Comparison of ENCODE assay signal across 31 cellular contexts in genomic region chr12:40253936-40254335, GRCh38. TPM values are rescaled to one million over a fixed set of nuclear protein-coding genes. Genes with fewer than 3 reads are reported as not detected.
A peak's percentile ranks its signal among the peaks of the same experiment; 100 is the strongest.
DNase-seq lines count a peak whose midpoint lies in the region; ATAC-seq and TF ChIP-seq lines count a peak whose summit lies in the region.
"Had no signal": no experiment of that assay in that cellular context is flagged by ENCODE, and none has a peak within 500 bp of the region (broad histone marks: within the 10 kb centered on the region; RNA-seq: fewer than 3 reads in every experiment).

No MANE protein-coding gene starts in this region.

- H4K91ac ChIP-seq in IMR-90 (ENCODE audit: insufficient read depth, low read depth, low read length), result no peak overlapping the region

- H3K18ac ChIP-seq in IMR-90 (ENCODE audit: low read depth, low read length), result no peak overlapping the region

- H3K4me1 ChIP-seq in IMR-90 (ENCODE audit: control insufficient read depth, insufficient read depth, low read length), result peaks cover 6% of the 10 kb centered on the region; the same call in 1 of the 2 replicates
- H3K4me1 ChIP-seq in endodermal cell (ENCODE audit: control insufficient read depth, insufficient read depth, low read length), result no peaks in the 10 kb centered on the region
- H3K4me1 ChIP-seq: colonic mucosa, Peyer's patch, transverse colon had no signal

- in situ Hi-C loops in IMR-90 (cut with MboI; ENCODE audit: low sequenced_read_pairs), result no loop called here

- POLR2A ChIA-PET in IMR-90 (lab: Charles Lee; ENCODE audit: unreplicated experiment), result no interaction called here

- no peak overlapping the region for H4K8ac ChIP-seq in IMR-90 (ENCODE audit: low read depth in 2 of 2, low read length in 2 of 2)

- no peak overlapping the region for H2BK15ac ChIP-seq in IMR-90 (ENCODE audit: low read depth, low read length)

- intact Hi-C loops in IMR-90 (cut with micrococcal nuclease), result no loop called here

- no peak overlapping the region for H3K56ac ChIP-seq in IMR-90 (ENCODE audit: extremely low read depth, insufficient read depth, low read length)

- no peaks in the 10 kb centered on the region for H3K36me3 Mint-ChIP-seq in endodermal cell (ENCODE audit: low read depth)
- H3K36me3 Mint-ChIP-seq: natural killer cell treated with Interleukin-12 subunit alpha and Interleukin-12 subunit beta and Interleukin-15 and Interleukin-18, amount 100 ng/mL, for 72 hours had no signal

- no peaks in the 10 kb centered on the region for H3K27me3 Mint-ChIP-seq in endodermal cell (ENCODE audit: insufficient read depth)
- H3K27me3 Mint-ChIP-seq: activated CD4-positive, alpha-beta T cell treated with anti-CD3 and anti-CD28 coated beads, Interleukin-2, amount 10 ng/mL, durations not matched to agents 7 days and 5 days; natural killer cell treated with Interleukin-12 subunit alpha and Interleukin-12 subunit beta and Interleukin-15 and Interleukin-18, amount 100 ng/mL, for 72 hours had no signal

- H3K4ac ChIP-seq in IMR-90 (ENCODE audit: low read depth, low read length), result no peak overlapping the region

- H2BK20ac ChIP-seq in IMR-90 (ENCODE audit: low read depth, low read length), result no peak overlapping the region

- TF ChIP-seq CTCF in AG09319 (IDR thresholded peaks at IDR 0.05; ENCODE audit: low read depth, low read length) (no peak), IMR-90 (conservative IDR thresholded peaks at IDR 0.05; ENCODE audit: low read depth, low read length) (no peak), choroid plexus epithelial cell (conservative IDR thresholded peaks at IDR 0.05; ENCODE audit: low read depth, low read length) (no peak), endodermal cell (conservative IDR thresholded peaks at IDR 0.05) (no peak)

- H3K9me3 Mint-ChIP-seq in endodermal cell, result no peaks in the 10 kb centered on the region
- H3K9me3 Mint-ChIP-seq: activated CD4-positive, alpha-beta T cell treated with anti-CD3 and anti-CD28 coated beads, Interleukin-2, amount 10 ng/mL, durations not matched to agents 7 days and 5 days; HFFc6 had no signal

- dilution Hi-C loops in IMR-90 (cut with HindIII; ENCODE audit: low sequenced_read_pairs, unreplicated experiment), result no loop called here

- H4K20me1 ChIP-seq in IMR-90 (ENCODE audit: insufficient read depth, low read length), result no peaks in the 10 kb centered on the region

- BruUV-seq in IMR-90 (replicated peaks; lab: Mats Ljungman, UMichigan), result no TSS peak

- H3K4me3 Mint-ChIP-seq in endodermal cell, result no peak overlapping the region
- H3K4me3 Mint-ChIP-seq: activated CD4-positive, alpha-beta T cell treated with anti-CD3 and anti-CD28 coated beads, Interleukin-2, amount 10 ng/mL, durations not matched to agents 7 days and 5 days; activated T-cell treated with anti-CD3 and anti-CD28 coated beads, Interleukin-2, amount 50 U/mL, for 4 hours; CD14-positive monocyte; HFFc6; natural killer cell treated with Interleukin-12 subunit alpha and Interleukin-12 subunit beta and Interleukin-15 and Interleukin-18, amount 100 ng/mL, for 72 hours had no signal

- no peak overlapping the region for H3K4me2 ChIP-seq in IMR-90 (ENCODE audit: low read depth, low read length)
- H3K4me2 ChIP-seq: smooth muscle cell had no signal

- no peak for TF ChIP-seq RAD21 in IMR-90 (IDR thresholded peaks at IDR 0.05; ENCODE audit: low read length)

- H3K9ac ChIP-seq in IMR-90 (ENCODE audit: low read depth, low read length), result no peak overlapping the region
- H3K9ac ChIP-seq in endodermal cell (ENCODE audit: extremely low read depth, low read length, poor library complexity, severe bottlenecking), result no peak overlapping the region

- no peaks in the 10 kb centered on the region for H3K27me3 ChIP-seq in IMR-90 (ENCODE audit: control insufficient read depth, insufficient read depth, low read length)
- no peaks in the 10 kb centered on the region for H3K27me3 ChIP-seq in endodermal cell (ENCODE audit: control insufficient read depth, insufficient read depth, low read length, poor library complexity, severe bottlenecking)
- H3K27me3 ChIP-seq: colonic mucosa, ovary, Peyer's patch, transverse colon had no signal

- peak overlapping the region; percentile 45 for H2BK5ac ChIP-seq in IMR-90 (ENCODE audit: low read depth, low read length, poor library complexity, severe bottlenecking)

- H3K4me3 ChIP-seq in IMR-90 (ENCODE audit: insufficient read depth, low read depth, low read length) (no peak overlapping the region), choroid plexus epithelial cell (ENCODE audit: low read depth, low read length) (no peak overlapping the region), endodermal cell (ENCODE audit: low read length) (no peak overlapping the region)
- H3K4me3 ChIP-seq: colonic mucosa, GM12878, ovary, Peyer's patch, smooth muscle cell, transverse colon had no signal

- ATAC-seq in IMR-90 (ENCODE audit: low read depth), result no peak
- no peak for ATAC-seq in HG02970 (IDR thresholded peaks at IDR 0.05; ENCODE audit: low FRiP score, unreplicated experiment)
- ATAC-seq: activated T-cell treated with anti-CD3 and anti-CD28 coated beads, Interleukin-2, amount 50 U/mL, for 4 hours; GM12878; HepG2; natural killer cell treated with Interleukin-12 subunit alpha and Interleukin-12 subunit beta and Interleukin-15 and Interleukin-18, amount 100 ng/mL, for 72 hours had no signal

- H2BK120ac ChIP-seq in IMR-90 (ENCODE audit: low read depth, low read length), result 0 out of 2 replicates have a peak overlapping the region, but pooled peaks have one; percentile 3

- TF ChIP-seq POLR2A in IMR-90 (IDR thresholded peaks at IDR 0.05; ENCODE audit: low read depth, low read length), result no peak

- H3K79me1 ChIP-seq in IMR-90 (ENCODE audit: low read depth in 1 of 2, low read length in 2 of 2), result no peaks in the 10 kb centered on the region

- H3K4me1 Mint-ChIP-seq in endodermal cell, result no peaks in the 10 kb centered on the region
- H3K4me1 Mint-ChIP-seq: activated CD4-positive, alpha-beta T cell treated with anti-CD3 and anti-CD28 coated beads, Interleukin-2, amount 10 ng/mL, durations not matched to agents 7 days and 5 days; CD14-positive monocyte had no signal

- H2AK9ac ChIP-seq in IMR-90 (replicated peaks; ENCODE audit: low read depth, low read length, poor library complexity), result no peak overlapping the region

- no peaks in the 10 kb centered on the region for H3K9me1 ChIP-seq in IMR-90 (ENCODE audit: insufficient read depth, low read length)

- no peak overlapping the region for H3K27ac Mint-ChIP-seq in endodermal cell
- H3K27ac Mint-ChIP-seq: activated CD4-positive, alpha-beta T cell treated with anti-CD3 and anti-CD28 coated beads, Interleukin-2, amount 10 ng/mL, durations not matched to agents 7 days and 5 days; CD14-positive monocyte; HFFc6; natural killer cell treated with Interleukin-12 subunit alpha and Interleukin-12 subunit beta and Interleukin-15 and Interleukin-18, amount 100 ng/mL, for 72 hours had no signal

- H3K9me3 ChIP-seq in IMR-90 (ENCODE audit: control insufficient read depth, insufficient read depth, low read length) (no peaks in the 10 kb centered on the region), endodermal cell (ENCODE audit: control insufficient read depth, low read length) (no peaks in the 10 kb centered on the region)
- H3K9me3 ChIP-seq: colonic mucosa, ovary, Peyer's patch, transverse colon had no signal

- DNase-seq in AG09319 (ENCODE audit: extremely low read depth, low read depth) (peak; percentile 41), IMR-90 (peak; percentile 58), choroid plexus epithelial cell (ENCODE audit: low read depth) (peak; percentile 62), iris pigment epithelial cell (ENCODE audit: low read depth) (peak; percentile 78), endodermal cell (no peak), RKO (ENCODE audit: low spot score) (no peak), middle frontal gyrus (ENCODE audit: extremely low spot score, low spot score) (no peak)
- DNase-seq: activated CD4-positive, alpha-beta T cell treated with anti-CD3 and anti-CD28 coated beads, Interleukin-2, amount 10 ng/mL, durations not matched to agents 7 days and 5 days; activated T-cell treated with anti-CD3 and anti-CD28 coated beads, Interleukin-2, amount 50 U/mL, for 4 hours; Calu3; colonic mucosa; DND-41; effector memory CD4-positive, alpha-beta T cell; HFFc6; Kasumi-1; NCI-H1048; NCI-H187; NCI-H2171 treated with DMSO at 0.1 percent for 48 hours; ovary; Peyer's patch; stimulated activated CD4-positive, alpha-beta T cell treated with anti-CD3 and anti-CD28 coated beads, Interleukin-1b, Interleukin-23, amount 100 ng/mL, for 48 hours; SW 1271; T-helper 9 cell; transverse colon; WERI-Rb-1 had no signal

- H3K36me3 ChIP-seq in IMR-90 (ENCODE audit: control insufficient read depth, insufficient read depth, low read length) (no peaks in the 10 kb centered on the region), endodermal cell (ENCODE audit: control insufficient read depth, insufficient read depth, low read length) (no peaks in the 10 kb centered on the region)
- H3K36me3 ChIP-seq: colonic mucosa, ovary, Peyer's patch, transverse colon, WERI-Rb-1 had no signal

- no CpG with 5 or more reads among the region's 1 CpG for WGBS in IMR-90 (ENCODE audit: extremely low coverage in 2 of 2, insufficient read length in 1 of 2), 2 experiments
- WGBS in endodermal cell (ENCODE audit: insufficient coverage in 1 of 2, insufficient read length in 1 of 2), 2 experiments, result no CpG with 5 or more reads among the region's 1 CpG

- no peak overlapping the region for H3K14ac ChIP-seq in IMR-90 (replicated peaks; ENCODE audit: low read depth, low read length)

- H4K5ac ChIP-seq in IMR-90 (ENCODE audit: low read depth, low read length), result no peak overlapping the region

- CTCF ChIA-PET in IMR-90 (lab: Yijun Ruan, JAX), result no interaction called here

- H3K27ac ChIP-seq in IMR-90 (ENCODE audit: insufficient read depth, low read length) (no peak overlapping the region), endodermal cell (ENCODE audit: low read depth, low read length) (no peak overlapping the region)
- H3K27ac ChIP-seq: colonic mucosa, ovary, Peyer's patch, transverse colon, WERI-Rb-1 had no signal

- no peak overlapping the region for H2AK5ac ChIP-seq in IMR-90 (ENCODE audit: low read depth, low read length)

- no peak overlapping the region for H2AFZ ChIP-seq in IMR-90 (replicated peaks; ENCODE audit: low read length, poor library complexity)

- no peak overlapping the region for H3K23ac ChIP-seq in IMR-90 (ENCODE audit: low read depth, low read length)

TF ChIP-seq in IMR-90, 13 proteins besides CTCF, POLR2A, EP300 and RAD21 (continues in another document):
- no peak for TF ChIP-seq MAFK (IDR thresholded peaks at IDR 0.05; ENCODE audit: low read depth, low read length)
- TF ChIP-seq RFX5 (IDR thresholded peaks at IDR 0.05; ENCODE audit: low read depth, low read length), result no peak
- no peak for TF ChIP-seq FOS (IDR thresholded peaks at IDR 0.05; ENCODE audit: low read depth, low read length)

RNA-seq across cellular contexts. Expression of gene LRRK2, which starts 29.1 kb away (rescaled TPM):
- total RNA-seq in IMR-90 (2012; rRNA removed) (0.54 and 1.1 TPM in 2 replicates), endodermal cell (1 to 10 TPM; 1.2 to 1.9 TPM)
- polyA plus RNA-seq in IMR-90 (2012; rRNA removed), result 0.17 and 0.36 TPM in 2 replicates
- 0.04 and 0.05 TPM in 2 replicates for polyA plus RNA-seq in IMR-90 (2012; cell fraction: cytosol; rRNA removed)
- 0.05 and 0.73 TPM in 2 replicates for polyA plus RNA-seq in IMR-90 (2012; cell fraction: nucleus; rRNA removed; ENCODE audit: low replicate concordance)
- 0.61 TPM for polyA plus RNA-seq in endodermal cell (2013, experiment 1 of 2)
- polyA plus RNA-seq in endodermal cell (2013, experiment 2 of 2), result 0.95 TPM
- total RNA-seq: HepG2, smooth muscle cell had no signal
- polyA plus RNA-seq: HepG2, smooth muscle cell had no signal

Comparison
In these comparisons a context has a peak if more than half of its experiments do, and no peak if none do; other contexts are left out.
1. DNase-seq: peak in AG09319 (single experiment), IMR-90 (single experiment), choroid plexus epithelial cell (single experiment) and iris pigment epithelial cell (single experiment); none in endodermal cell (single experiment), RKO (single experiment) and middle frontal gyrus (single experiment).